In genomic region chr15:40470423-40471104, GRCh38 we compare ENCODE assay signal across 8 cellular contexts. TPM values are rescaled to one million over a fixed set of nuclear protein-coding genes. Genes with fewer than 3 reads are reported as not detected.
A peak's percentile ranks its signal among the peaks of the same experiment; 100 is the strongest.
DNase-seq lines count a peak whose midpoint lies in the region; ATAC-seq and TF ChIP-seq lines count a peak whose summit lies in the region.

TSS of gene CHST14 (plus strand) at chr15:40470984. CDS start at chr15:40471214, 230 bp downstream.

- no peaks in the 10 kb centered on the region for H3K9me3 Mint-ChIP-seq in activated naive CD8-positive, alpha-beta T cell treated with anti-CD3 and anti-CD28 coated beads, Interleukin-2, amount 50 U/mL, for 24 hours

- H3K27ac Mint-ChIP-seq in activated naive CD8-positive, alpha-beta T cell treated with anti-CD3 and anti-CD28 coated beads, Interleukin-2, amount 50 U/mL, for 24 hours = peak within 1 kb of the TSS; percentile 79

- peak within 1 kb of the TSS; percentile 42 for H2BK5ac ChIP-seq in trophoblast cell (ENCODE audit: low read depth, low read length, poor library complexity)

- peaks cover 19% of the 10 kb centered on the region for H3F3A ChIP-seq in SU-DHL-6 (ENCODE audit: insufficient read depth)

- DNase-seq in GM19238 (ENCODE audit: insufficient read length, low spot score) = peak; percentile 88
- DNase-seq in HT1080 (ENCODE audit: low read depth) = peak; percentile 39
- peak; percentile 53 for DNase-seq in activated naive CD8-positive, alpha-beta T cell treated with anti-CD3 and anti-CD28 coated beads, Interleukin-2, amount 50 U/mL, for 24 hours
- peak; percentile 58 to 87 for DNase-seq in cardiac muscle cell (ENCODE audit: low read depth in 1 of 2, low spot score in 1 of 2)
- peak; percentile 75 to 81 for DNase-seq in trophoblast cell

- H3K9me3 ChIP-seq in SU-DHL-6 (ENCODE audit: insufficient read depth, low read length) (no peaks in the 10 kb centered on the region), cardiac muscle cell (ENCODE audit: low read depth) (no peaks in the 10 kb centered on the region), trophoblast cell (ENCODE audit: insufficient read depth, low read depth, low read length) (no peaks in the 10 kb centered on the region)

- H3K27me3 ChIP-seq in SU-DHL-6 (ENCODE audit: low read length) (no peaks in the 10 kb centered on the region), cardiac muscle cell (no peaks in the 10 kb centered on the region), trophoblast cell (ENCODE audit: insufficient read depth, low read length) (no peaks in the 10 kb centered on the region)

- peaks cover 2% of the 10 kb centered on the region for H3K36me3 Mint-ChIP-seq in activated naive CD8-positive, alpha-beta T cell treated with anti-CD3 and anti-CD28 coated beads, Interleukin-2, amount 50 U/mL, for 24 hours (ENCODE audit: low read depth)

- H3K79me2 ChIP-seq in SU-DHL-6 (ENCODE audit: insufficient read depth, low read length) (no peaks in the 10 kb centered on the region), trophoblast cell (ENCODE audit: control insufficient read depth, insufficient read depth, low read length, poor library complexity) (peaks cover 7% of the 10 kb centered on the region)

- H2AFZ ChIP-seq in SU-DHL-6 (ENCODE audit: low read depth, low read length, severe bottlenecking) (peak within 1 kb of the TSS; percentile 88), trophoblast cell (ENCODE audit: insufficient read depth, low read length, poor library complexity) (peak within 1 kb of the TSS; percentile 56)

- H3K9me2 ChIP-seq in SU-DHL-6 (replicated peaks; ENCODE audit: insufficient read depth, low read length) = no peaks in the 10 kb centered on the region

- no peaks in the 10 kb centered on the region for H3K27me3 Mint-ChIP-seq in activated naive CD8-positive, alpha-beta T cell treated with anti-CD3 and anti-CD28 coated beads, Interleukin-2, amount 50 U/mL, for 24 hours

- H4K91ac ChIP-seq in trophoblast cell (ENCODE audit: low read depth, low read length) = peak within 1 kb of the TSS; percentile 90

- H3K4me3 ChIP-seq in SU-DHL-6 (ENCODE audit: insufficient read depth, low read length, poor library complexity, severe bottlenecking) = peak within 1 kb of the TSS; percentile 55
- peak within 1 kb of the TSS; percentile 71 for H3K4me3 ChIP-seq in cardiac muscle cell
- peak within 1 kb of the TSS; percentile 68 for H3K4me3 ChIP-seq in trophoblast cell (ENCODE audit: low read depth, low read length)

- peak within 1 kb of the TSS; percentile 23 for H2BK12ac ChIP-seq in trophoblast cell (ENCODE audit: low read length)

- no peaks in the 10 kb centered on the region for H4K20me1 ChIP-seq in SU-DHL-6 (ENCODE audit: low read depth, low read length)

- peak within 1 kb of the TSS; percentile 57 for H3K4ac ChIP-seq in trophoblast cell (ENCODE audit: low read depth, low read length)

- no CpG with 5 or more reads among the region's 52 CpGs for WGBS in trophoblast cell (ENCODE audit: extremely low coverage, insufficient coverage, insufficient read length)

- H3K9ac ChIP-seq in SU-DHL-6 (ENCODE audit: low read length) (peak within 1 kb of the TSS; percentile 66), trophoblast cell (ENCODE audit: low read length) (peak within 1 kb of the TSS; percentile 35)

- no peaks in the 10 kb centered on the region for H3K36me3 ChIP-seq in SU-DHL-6 (ENCODE audit: low read length)
- peaks cover 7% of the 10 kb centered on the region for H3K36me3 ChIP-seq in cardiac muscle cell
- peaks cover 17 to 20% of the 10 kb centered on the region in 2 experiments for H3K36me3 ChIP-seq in trophoblast cell (ENCODE audit: control insufficient read depth in 1 of 2, insufficient read depth in 2 of 2, low read length in 2 of 2)

- H3K79me1 ChIP-seq in trophoblast cell (ENCODE audit: low read length) = peaks cover 10% of the 10 kb centered on the region

- peak within 1 kb of the TSS; percentile 60 for H4K12ac ChIP-seq in trophoblast cell (ENCODE audit: low read depth, low read length)

- H3K27ac ChIP-seq in C4-2B (peak within 1 kb of the TSS; percentile 86), SU-DHL-6 (ENCODE audit: low read depth, low read length) (peak within 1 kb of the TSS; percentile 49), cardiac muscle cell (peak within 1 kb of the TSS; percentile 82), trophoblast cell (ENCODE audit: low read depth, low read length) (peak within 1 kb of the TSS; percentile 76)

- peak within 1 kb of the TSS; percentile 85 for H3K18ac ChIP-seq in trophoblast cell (ENCODE audit: low read length)

- peak within 1 kb of the TSS; percentile 82 for H4K8ac ChIP-seq in trophoblast cell (ENCODE audit: low read depth, low read length)

- peak; percentile 60 for ATAC-seq in activated naive CD8-positive, alpha-beta T cell treated with anti-CD3 and anti-CD28 coated beads, Interleukin-2, amount 50 U/mL, for 24 hours
- no peak for ATAC-seq in GM21367 (IDR thresholded peaks at IDR 0.05; ENCODE audit: unreplicated experiment)

- peaks cover 5% of the 10 kb centered on the region for H3K4me1 ChIP-seq in cardiac muscle cell (ENCODE audit: low read depth)
- H3K4me1 ChIP-seq in trophoblast cell (ENCODE audit: control insufficient read depth in 1 of 2, insufficient read depth in 2 of 2, low read length in 2 of 2) = peaks cover 13 to 24% of the 10 kb centered on the region in 2 experiments

- peaks cover 27% of the 10 kb centered on the region for H3K4me1 Mint-ChIP-seq in activated naive CD8-positive, alpha-beta T cell treated with anti-CD3 and anti-CD28 coated beads, Interleukin-2, amount 50 U/mL, for 24 hours

- H2BK120ac ChIP-seq in trophoblast cell (ENCODE audit: insufficient read depth, low read length, poor library complexity) = peak within 1 kb of the TSS; percentile 61

- peak within 1 kb of the TSS; percentile 71 for H2AK5ac ChIP-seq in trophoblast cell (ENCODE audit: low read length)

- peak within 1 kb of the TSS; percentile 82 for H3K4me3 Mint-ChIP-seq in activated naive CD8-positive, alpha-beta T cell treated with anti-CD3 and anti-CD28 coated beads, Interleukin-2, amount 50 U/mL, for 24 hours

- H3K14ac ChIP-seq in trophoblast cell (ENCODE audit: low read length) = peak within 1 kb of the TSS; percentile 94

- TF ChIP-seq CTCF in C4-2B (conservative IDR thresholded peaks at IDR 0.05) (no peak), SU-DHL-6 (IDR thresholded peaks at IDR 0.05; ENCODE audit: insufficient read depth, low read length, poor library complexity, severe bottlenecking) (no peak), cardiac muscle cell (IDR thresholded peaks at IDR 0.05; ENCODE audit: low read depth, low read length) (no peak)

- H3K23ac ChIP-seq in trophoblast cell (ENCODE audit: low read length) = no peak within 1 kb of the TSS

- H3K4me2 ChIP-seq in SU-DHL-6 (ENCODE audit: low read depth, low read length, poor library complexity, severe bottlenecking) = peak within 1 kb of the TSS; percentile 50
- H3K4me2 ChIP-seq in trophoblast cell (ENCODE audit: low read length) = peak within 1 kb of the TSS; percentile 92

RNA-seq across cellular contexts. Expression of gene CHST14, which starts in this region (rescaled TPM):
- total RNA-seq in HT1080 (2014; rRNA removed; shearing (Covaris generic)) = 19.1 and 30.5 TPM in 2 replicates
- 35.4 and 36.1 TPM in 2 replicates for polyA plus RNA-seq in HT1080 (2015; cell fraction: cytosol; rRNA removed)
- 31.6 and 35.0 TPM in 2 replicates for polyA plus RNA-seq in HT1080 (2015; cell fraction: nucleus; rRNA removed)
- total RNA-seq in cardiac muscle cell = 18.3 and 24.4 TPM in 2 replicates
- 22.1 and 26.0 TPM in 2 replicates for polyA plus RNA-seq in cardiac muscle cell
- polyA plus RNA-seq in trophoblast cell (2013) = 11.9 and 12.2 TPM in 2 replicates
